ENCODE assay signal across 1 cellular context in the genomic region with DNA sequence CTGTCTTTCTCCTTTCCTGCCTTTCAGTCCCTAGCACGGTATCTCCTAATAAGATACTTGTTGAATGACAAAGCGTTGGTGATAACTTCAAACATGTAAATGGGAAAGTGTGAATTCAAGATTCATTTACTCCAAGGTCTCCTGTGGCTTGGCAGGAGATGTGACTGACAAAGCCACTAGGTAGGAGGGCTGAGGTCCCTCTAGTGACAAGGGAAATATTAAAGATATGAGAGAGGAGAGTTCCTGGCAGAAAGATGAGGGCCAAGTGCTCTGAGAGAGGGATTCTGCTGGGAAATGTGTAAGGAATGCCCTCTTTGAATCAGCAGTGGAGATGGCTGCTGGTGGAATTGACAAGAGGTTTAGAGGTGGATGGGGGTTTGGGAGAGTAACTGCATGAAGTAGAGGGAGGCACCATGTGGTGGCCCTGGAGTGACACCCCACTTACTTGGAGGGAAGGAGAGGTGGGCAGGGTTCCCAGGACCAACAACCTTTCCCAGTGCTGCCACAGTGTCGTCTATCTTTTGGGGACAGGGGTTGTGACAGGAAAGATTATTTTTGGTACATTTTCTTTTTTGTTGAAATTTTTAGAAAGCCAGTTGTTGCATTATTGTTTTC.
TF ChIP-seq lines count a peak whose summit lies in the region.

No MANE protein-coding gene starts in this region.

TF ChIP-seq in GM23338, 12 proteins besides CTCF, POLR2A, EP300 and RAD21 (continued from another document):
- TF ChIP-seq, protein P1, sequence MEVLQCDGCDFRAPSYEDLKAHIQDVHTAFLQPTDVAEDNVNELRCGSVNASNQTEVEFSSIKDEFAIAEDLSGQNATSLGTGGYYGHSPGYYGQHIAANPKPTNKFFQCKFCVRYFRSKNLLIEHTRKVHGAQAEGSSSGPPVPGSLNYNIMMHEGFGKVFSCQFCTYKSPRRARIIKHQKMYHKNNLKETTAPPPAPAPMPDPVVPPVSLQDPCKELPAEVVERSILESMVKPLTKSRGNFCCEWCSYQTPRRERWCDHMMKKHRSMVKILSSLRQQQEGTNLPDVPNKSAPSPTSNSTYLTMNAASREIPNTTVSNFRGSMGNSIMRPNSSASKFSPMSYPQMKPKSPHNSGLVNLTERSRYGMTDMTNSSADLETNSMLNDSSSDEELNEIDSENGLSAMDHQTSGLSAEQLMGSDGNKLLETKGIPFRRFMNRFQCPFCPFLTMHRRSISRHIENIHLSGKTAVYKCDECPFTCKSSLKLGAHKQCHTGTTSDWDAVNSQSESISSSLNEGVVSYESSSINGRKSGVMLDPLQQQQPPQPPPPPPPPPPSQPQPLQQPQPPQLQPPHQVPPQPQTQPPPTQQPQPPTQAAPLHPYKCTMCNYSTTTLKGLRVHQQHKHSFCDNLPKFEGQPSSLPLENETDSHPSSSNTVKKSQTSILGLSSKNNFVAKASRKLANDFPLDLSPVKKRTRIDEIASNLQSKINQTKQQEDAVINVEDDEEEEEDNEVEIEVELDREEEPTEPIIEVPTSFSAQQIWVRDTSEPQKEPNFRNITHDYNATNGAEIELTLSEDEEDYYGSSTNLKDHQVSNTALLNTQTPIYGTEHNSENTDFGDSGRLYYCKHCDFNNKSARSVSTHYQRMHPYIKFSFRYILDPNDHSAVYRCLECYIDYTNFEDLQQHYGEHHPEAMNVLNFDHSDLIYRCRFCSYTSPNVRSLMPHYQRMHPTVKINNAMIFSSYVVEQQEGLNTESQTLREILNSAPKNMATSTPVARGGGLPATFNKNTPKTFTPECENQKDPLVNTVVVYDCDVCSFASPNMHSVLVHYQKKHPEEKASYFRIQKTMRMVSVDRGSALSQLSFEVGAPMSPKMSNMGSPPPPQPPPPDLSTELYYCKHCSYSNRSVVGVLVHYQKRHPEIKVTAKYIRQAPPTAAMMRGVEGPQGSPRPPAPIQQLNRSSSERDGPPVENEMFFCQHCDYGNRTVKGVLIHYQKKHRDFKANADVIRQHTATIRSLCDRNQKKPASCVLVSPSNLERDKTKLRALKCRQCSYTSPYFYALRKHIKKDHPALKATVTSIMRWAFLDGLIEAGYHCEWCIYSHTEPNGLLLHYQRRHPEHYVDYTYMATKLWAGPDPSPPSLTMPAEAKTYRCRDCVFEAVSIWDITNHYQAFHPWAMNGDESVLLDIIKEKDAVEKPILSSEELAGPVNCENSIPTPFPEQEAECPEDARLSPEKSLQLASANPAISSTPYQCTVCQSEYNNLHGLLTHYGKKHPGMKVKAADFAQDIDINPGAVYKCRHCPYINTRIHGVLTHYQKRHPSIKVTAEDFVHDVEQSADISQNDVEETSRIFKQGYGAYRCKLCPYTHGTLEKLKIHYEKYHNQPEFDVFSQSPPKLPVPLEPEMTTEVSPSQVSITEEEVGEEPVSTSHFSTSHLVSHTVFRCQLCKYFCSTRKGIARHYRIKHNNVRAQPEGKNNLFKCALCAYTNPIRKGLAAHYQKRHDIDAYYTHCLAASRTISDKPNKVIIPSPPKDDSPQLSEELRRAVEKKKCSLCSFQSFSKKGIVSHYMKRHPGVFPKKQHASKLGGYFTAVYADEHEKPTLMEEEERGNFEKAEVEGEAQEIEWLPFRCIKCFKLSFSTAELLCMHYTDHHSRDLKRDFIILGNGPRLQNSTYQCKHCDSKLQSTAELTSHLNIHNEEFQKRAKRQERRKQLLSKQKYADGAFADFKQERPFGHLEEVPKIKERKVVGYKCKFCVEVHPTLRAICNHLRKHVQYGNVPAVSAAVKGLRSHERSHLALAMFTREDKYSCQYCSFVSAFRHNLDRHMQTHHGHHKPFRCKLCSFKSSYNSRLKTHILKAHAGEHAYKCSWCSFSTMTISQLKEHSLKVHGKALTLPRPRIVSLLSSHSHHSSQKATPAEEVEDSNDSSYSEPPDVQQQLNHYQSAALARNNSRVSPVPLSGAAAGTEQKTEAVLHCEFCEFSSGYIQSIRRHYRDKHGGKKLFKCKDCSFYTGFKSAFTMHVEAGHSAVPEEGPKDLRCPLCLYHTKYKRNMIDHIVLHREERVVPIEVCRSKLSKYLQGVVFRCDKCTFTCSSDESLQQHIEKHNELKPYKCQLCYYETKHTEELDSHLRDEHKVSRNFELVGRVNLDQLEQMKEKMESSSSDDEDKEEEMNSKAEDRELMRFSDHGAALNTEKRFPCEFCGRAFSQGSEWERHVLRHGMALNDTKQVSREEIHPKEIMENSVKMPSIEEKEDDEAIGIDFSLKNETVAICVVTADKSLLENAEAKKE (CRISPR knock-in tag; IDR thresholded peaks at IDR 0.05): no peak
- TF ChIP-seq EZH2phosphoT487 (IDR thresholded peaks at IDR 0.05; ENCODE audit: unreplicated experiment) (no peak), STAT1 (IDR thresholded peaks at IDR 0.05; ENCODE audit: unreplicated experiment) (no peak), ZNF331 (CRISPR knock-in tag; IDR thresholded peaks at IDR 0.05; ENCODE audit: low read depth) (no peak), ZNF114 (CRISPR knock-in tag; IDR thresholded peaks at IDR 0.05) (no peak), NANOG (IDR thresholded peaks at IDR 0.05; ENCODE audit: borderline replicate concordance) (no peak), EZH2 (IDR thresholded peaks at IDR 0.05; ENCODE audit: low read depth, unreplicated experiment) (no peak)
- TF ChIP-seq, protein P2, sequence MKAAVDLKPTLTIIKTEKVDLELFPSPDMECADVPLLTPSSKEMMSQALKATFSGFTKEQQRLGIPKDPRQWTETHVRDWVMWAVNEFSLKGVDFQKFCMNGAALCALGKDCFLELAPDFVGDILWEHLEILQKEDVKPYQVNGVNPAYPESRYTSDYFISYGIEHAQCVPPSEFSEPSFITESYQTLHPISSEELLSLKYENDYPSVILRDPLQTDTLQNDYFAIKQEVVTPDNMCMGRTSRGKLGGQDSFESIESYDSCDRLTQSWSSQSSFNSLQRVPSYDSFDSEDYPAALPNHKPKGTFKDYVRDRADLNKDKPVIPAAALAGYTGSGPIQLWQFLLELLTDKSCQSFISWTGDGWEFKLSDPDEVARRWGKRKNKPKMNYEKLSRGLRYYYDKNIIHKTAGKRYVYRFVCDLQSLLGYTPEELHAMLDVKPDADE (IDR thresholded peaks at IDR 0.05): no peak
